ENCODE assay signal across 21 cellular contexts in the genomic region with DNA sequence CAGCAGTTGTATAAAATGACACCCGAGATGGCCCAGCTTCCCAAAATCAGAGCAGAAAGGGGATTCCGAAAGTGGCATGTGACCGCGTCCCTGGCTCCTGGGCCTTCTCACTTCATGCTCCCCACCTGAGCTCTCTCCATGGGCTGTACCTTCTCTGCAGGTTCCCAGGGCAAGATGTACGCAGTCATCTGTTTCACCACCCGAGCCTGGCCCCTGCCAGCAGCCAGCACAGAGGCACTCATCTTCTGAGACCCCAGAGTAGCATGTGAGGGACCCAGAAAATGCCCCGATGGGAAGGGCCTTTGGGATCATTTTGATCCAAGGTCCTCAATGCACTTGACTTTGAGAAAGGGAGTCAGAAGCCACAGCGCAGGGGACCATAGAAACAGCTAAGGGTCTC.
"Had no signal": no experiment of that assay in that cellular context is flagged by ENCODE, and none has a peak within 500 bp of the region (broad histone marks: within the 10 kb centered on the region; RNA-seq: fewer than 3 reads in every experiment).

No MANE protein-coding gene starts in this region.

- H3K36me3 ChIP-seq: left ventricle myocardium inferior, lower lobe of right lung, suprapubic skin, thyroid gland had no signal

- H3K4me1 ChIP-seq: foreskin keratinocyte, lower lobe of right lung, parathyroid adenoma, psoas muscle had no signal

- H3K4me3 ChIP-seq: hepatocyte, left ventricle myocardium inferior, lower lobe of right lung, psoas muscle, skin epidermis, suprapubic skin, thyroid gland had no signal

- ATAC-seq: foreskin keratinocyte; stimulated activated naive B cell treated with anti-CD40 and anti-IgM and Interleukin-4, amounts not matched to agents 10 μg/mL and 1 μg/mL and 100 μg/mL, for 72 hours had no signal

- H3K27me3 Mint-ChIP-seq: stimulated activated naive B cell treated with anti-CD40 and anti-IgM and Interleukin-4, amounts not matched to agents 10 μg/mL and 1 μg/mL and 100 μg/mL, for 72 hours had no signal

- H3K9me3 ChIP-seq: left ventricle myocardium inferior, lower lobe of right lung, psoas muscle, suprapubic skin, thyroid gland had no signal

- H3K9me3 Mint-ChIP-seq: memory B cell; mesothelial cell of epicardium; stimulated activated naive B cell treated with anti-CD40 and anti-IgM and Interleukin-4, amounts not matched to agents 10 μg/mL and 1 μg/mL and 100 μg/mL, for 72 hours; type B pancreatic cell had no signal

- H3K4me3 Mint-ChIP-seq: memory B cell; mesothelial cell of epicardium; nephron; stimulated activated naive B cell treated with anti-CD40 and anti-IgM and Interleukin-4, amounts not matched to agents 10 μg/mL and 1 μg/mL and 100 μg/mL, for 72 hours; type B pancreatic cell had no signal

- H3K27ac Mint-ChIP-seq: mesothelial cell of epicardium; stimulated activated naive B cell treated with anti-CD40 and anti-IgM and Interleukin-4, amounts not matched to agents 10 μg/mL and 1 μg/mL and 100 μg/mL, for 72 hours; type B pancreatic cell had no signal

- H3K27me3 ChIP-seq: foreskin keratinocyte, hepatocyte, suprapubic skin, thyroid gland had no signal

- H3K9ac ChIP-seq: parathyroid adenoma had no signal

- H3K36me3 Mint-ChIP-seq: memory B cell; mesothelial cell of epicardium; stimulated activated naive B cell treated with anti-CD40 and anti-IgM and Interleukin-4, amounts not matched to agents 10 μg/mL and 1 μg/mL and 100 μg/mL, for 72 hours; type B pancreatic cell had no signal

- DNase-seq: dermis blood vessel endothelial cell; erythroblast; foreskin keratinocyte; kidney; left cardiac atrium; lower lobe of right lung; retina; stimulated activated CD4-positive, alpha-beta T cell treated with anti-CD3 and anti-CD28 coated beads, Interleukin-2, amount 100 ng/mL, for 24 hours; stimulated activated CD4-positive, alpha-beta T cell treated with anti-CD3 and anti-CD28 coated beads, Interleukin-4, amount 100 ng/mL, for 4 hours; stimulated activated naive B cell treated with anti-CD40 and anti-IgM and Interleukin-4, amounts not matched to agents 10 μg/mL and 1 μg/mL and 100 μg/mL, for 72 hours had no signal

- H3K4me2 ChIP-seq: hepatocyte had no signal

- H3K27ac ChIP-seq: foreskin keratinocyte, hepatocyte, left ventricle myocardium inferior, lower lobe of right lung, parathyroid adenoma, psoas muscle, skin epidermis, suprapubic skin, thyroid gland had no signal
